ENCODE assay signal across 9 cellular contexts in genomic region chr11:15969281-15969680, GRCh38.
DNase-seq lines count a peak whose midpoint lies in the region; ATAC-seq and TF ChIP-seq lines count a peak whose summit lies in the region.
"Had no signal": no experiment of that assay in that cellular context is flagged by ENCODE, and none has a peak within 500 bp of the region (broad histone marks: within the 10 kb centered on the region; RNA-seq: fewer than 3 reads in every experiment).

No MANE protein-coding gene starts in this region.

- DNase-seq in NOMO-1 treated with DMSO at 0.1 percent for 48 hours (lab: John Stamatoyannopoulos, UW; ENCODE audit: unreplicated experiment) (peak; percentile 47), NOMO-1 treated with dmso at 0.1 percent for 144 hours (lab: John Stamatoyannopoulos, UW; ENCODE audit: unreplicated experiment) (no peak), SHP77 (lab: John Stamatoyannopoulos, UW) (peak; percentile 65 to 71), fibroblast of villous mesenchyme (ENCODE audit: low read depth) (peak; percentile 91), pons (ENCODE audit: low spot score) (peak; percentile 72), NCI-H2171 treated with DMSO at 0.1 percent for 48 hours (lab: John Stamatoyannopoulos, UW) (no peak)
- DNase-seq in stimulated activated CD8-positive, alpha-beta memory T cell treated with anti-CD3 and anti-CD28 coated beads, Interleukin-4, amount 100 ng/mL, for 48 hours: no peak
- DNase-seq: activated naive CD8-positive, alpha-beta T cell treated with anti-CD3 and anti-CD28 coated beads, Interleukin-2, amount 10 ng/mL, durations not matched to agents 7 days and 5 days had no signal

- ATAC-seq in HG03045 (IDR thresholded peaks at IDR 0.05; ENCODE audit: unreplicated experiment): peak; percentile 74

- TF ChIP-seq CTCF in fibroblast of villous mesenchyme (IDR thresholded peaks at IDR 0.05; ENCODE audit: insufficient read depth, low read depth, low read length): no peak

- no peak overlapping the region for H3K4me3 ChIP-seq in fibroblast of villous mesenchyme (ENCODE audit: low read depth, low read length)

Comparison
In these comparisons a context has a peak if more than half of its experiments do, and no peak if none do; other contexts are left out.
1. DNase-seq: peak in NOMO-1 treated with DMSO at 0.1 percent for 48 hours (single experiment), SHP77 (2 of 2), fibroblast of villous mesenchyme (single experiment) and pons (single experiment); none in NOMO-1 treated with dmso at 0.1 percent for 144 hours (single experiment), stimulated activated CD8-positive, alpha-beta memory T cell treated with anti-CD3 and anti-CD28 coated beads, Interleukin-4, amount 100 ng/mL, for 48 hours (single experiment) and NCI-H2171 treated with DMSO at 0.1 percent for 48 hours (single experiment).